ENCODE assay signal across 1 cellular context in the genomic region with DNA sequence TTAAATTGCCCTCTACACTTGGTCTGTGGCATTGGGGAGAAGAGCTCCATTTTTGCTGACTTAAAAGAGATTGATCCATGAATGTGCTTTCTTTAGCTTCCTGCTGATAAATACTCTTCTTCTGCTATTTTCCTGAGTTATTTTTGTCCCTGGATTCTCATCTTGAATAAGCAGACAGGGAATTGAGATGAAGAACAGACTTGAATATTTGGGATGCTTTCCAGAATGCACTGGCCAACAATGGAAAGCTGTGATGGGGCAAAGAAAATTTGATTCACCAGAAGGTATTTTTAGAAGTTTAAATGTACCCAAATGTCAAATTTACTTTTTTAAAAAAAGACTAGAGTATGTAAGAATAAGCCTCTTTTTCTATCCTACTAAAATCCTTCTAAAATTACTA.
TF ChIP-seq lines count a peak whose summit lies in the region.

No MANE protein-coding gene starts in this region.

TF ChIP-seq in SK-N-SH, 30 proteins besides CTCF, POLR2A, EP300 and RAD21 (continued from another document):
- TF ChIP-seq, protein P1, sequence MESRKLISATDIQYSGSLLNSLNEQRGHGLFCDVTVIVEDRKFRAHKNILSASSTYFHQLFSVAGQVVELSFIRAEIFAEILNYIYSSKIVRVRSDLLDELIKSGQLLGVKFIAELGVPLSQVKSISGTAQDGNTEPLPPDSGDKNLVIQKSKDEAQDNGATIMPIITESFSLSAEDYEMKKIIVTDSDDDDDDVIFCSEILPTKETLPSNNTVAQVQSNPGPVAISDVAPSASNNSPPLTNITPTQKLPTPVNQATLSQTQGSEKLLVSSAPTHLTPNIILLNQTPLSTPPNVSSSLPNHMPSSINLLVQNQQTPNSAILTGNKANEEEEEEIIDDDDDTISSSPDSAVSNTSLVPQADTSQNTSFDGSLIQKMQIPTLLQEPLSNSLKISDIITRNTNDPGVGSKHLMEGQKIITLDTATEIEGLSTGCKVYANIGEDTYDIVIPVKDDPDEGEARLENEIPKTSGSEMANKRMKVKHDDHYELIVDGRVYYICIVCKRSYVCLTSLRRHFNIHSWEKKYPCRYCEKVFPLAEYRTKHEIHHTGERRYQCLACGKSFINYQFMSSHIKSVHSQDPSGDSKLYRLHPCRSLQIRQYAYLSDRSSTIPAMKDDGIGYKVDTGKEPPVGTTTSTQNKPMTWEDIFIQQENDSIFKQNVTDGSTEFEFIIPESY (IDR thresholded peaks at IDR 0.05; ENCODE audit: borderline replicate concordance, low read depth), result no peak
- TF ChIP-seq, protein P2, sequence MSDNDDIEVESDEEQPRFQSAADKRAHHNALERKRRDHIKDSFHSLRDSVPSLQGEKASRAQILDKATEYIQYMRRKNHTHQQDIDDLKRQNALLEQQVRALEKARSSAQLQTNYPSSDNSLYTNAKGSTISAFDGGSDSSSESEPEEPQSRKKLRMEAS (IDR thresholded peaks at IDR 0.05; ENCODE audit: low read depth), result no peak
- no peak for TF ChIP-seq GABPA (IDR thresholded peaks at IDR 0.05; ENCODE audit: low read depth)
- TF ChIP-seq, protein P3, sequence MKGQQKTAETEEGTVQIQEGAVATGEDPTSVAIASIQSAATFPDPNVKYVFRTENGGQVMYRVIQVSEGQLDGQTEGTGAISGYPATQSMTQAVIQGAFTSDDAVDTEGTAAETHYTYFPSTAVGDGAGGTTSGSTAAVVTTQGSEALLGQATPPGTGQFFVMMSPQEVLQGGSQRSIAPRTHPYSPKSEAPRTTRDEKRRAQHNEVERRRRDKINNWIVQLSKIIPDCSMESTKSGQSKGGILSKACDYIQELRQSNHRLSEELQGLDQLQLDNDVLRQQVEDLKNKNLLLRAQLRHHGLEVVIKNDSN (IDR thresholded peaks at IDR 0.05; ENCODE audit: borderline replicate concordance, low read depth), result no peak
- no peak for TF ChIP-seq TAF1 (IDR thresholded peaks at IDR 0.05; ENCODE audit: borderline replicate concordance, low read depth, low read length)
- TF ChIP-seq, protein P4, sequence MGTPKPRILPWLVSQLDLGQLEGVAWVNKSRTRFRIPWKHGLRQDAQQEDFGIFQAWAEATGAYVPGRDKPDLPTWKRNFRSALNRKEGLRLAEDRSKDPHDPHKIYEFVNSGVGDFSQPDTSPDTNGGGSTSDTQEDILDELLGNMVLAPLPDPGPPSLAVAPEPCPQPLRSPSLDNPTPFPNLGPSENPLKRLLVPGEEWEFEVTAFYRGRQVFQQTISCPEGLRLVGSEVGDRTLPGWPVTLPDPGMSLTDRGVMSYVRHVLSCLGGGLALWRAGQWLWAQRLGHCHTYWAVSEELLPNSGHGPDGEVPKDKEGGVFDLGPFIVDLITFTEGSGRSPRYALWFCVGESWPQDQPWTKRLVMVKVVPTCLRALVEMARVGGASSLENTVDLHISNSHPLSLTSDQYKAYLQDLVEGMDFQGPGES (IDR thresholded peaks at IDR 0.05; ENCODE audit: low read depth, low read length), result no peak
- no peak for TF ChIP-seq GATA2 (CRISPR knock-in tag; IDR thresholded peaks at IDR 0.05)
- TF ChIP-seq YY1 (IDR thresholded peaks at IDR 0.05; ENCODE audit: low read depth), result no peak
